ENCODE assay signal across 17 cellular contexts in the genomic region with DNA sequence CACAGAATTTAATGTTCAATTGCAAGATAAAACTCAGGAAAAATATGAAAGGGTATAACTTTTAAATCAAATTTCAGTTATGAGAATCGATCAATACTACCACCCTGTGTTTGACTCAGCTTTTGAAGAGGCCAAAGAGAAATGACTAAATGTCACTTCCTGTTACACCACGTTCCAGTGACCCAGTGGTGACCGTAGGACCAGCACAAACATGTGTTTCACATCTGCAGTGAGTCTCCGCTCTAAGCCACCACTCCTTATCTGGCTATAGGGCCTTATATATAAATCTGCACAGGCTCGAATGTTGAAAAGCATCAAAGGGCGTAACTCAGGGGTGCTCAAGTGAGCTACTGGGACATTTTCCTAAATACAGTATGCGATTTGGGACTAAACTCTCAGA.
"Had no signal": no experiment of that assay in that cellular context is flagged by ENCODE, and none has a peak within 500 bp of the region (broad histone marks: within the 10 kb centered on the region; RNA-seq: fewer than 3 reads in every experiment).

No MANE protein-coding gene starts in this region.

- H3K9me3 ChIP-seq: esophagus muscularis mucosa, heart left ventricle, left lung, pancreas, stomach, thoracic aorta had no signal

- H3K27ac Mint-ChIP-seq: activated naive CD8-positive, alpha-beta T cell; activated T-helper 2 cell treated with anti-CD3 and anti-CD28 coated beads, Interferon-gamma antibody, Interleukin-2, Interleukin-4, amounts not matched to agents 10 μg/mL and 5 μg/mL and 100 μg/mL, durations not matched to agents 14 hours and 24 hours and 36 hours had no signal

- H3K4me3 ChIP-seq: dorsolateral prefrontal cortex, esophagus muscularis mucosa, heart left ventricle, left lung, pancreas, stomach, thoracic aorta had no signal

- H3K9me3 Mint-ChIP-seq: activated T-helper 2 cell treated with anti-CD3 and anti-CD28 coated beads, Interferon-gamma antibody, Interleukin-2, Interleukin-4, amounts not matched to agents 10 μg/mL and 5 μg/mL and 100 μg/mL, durations not matched to agents 14 hours and 24 hours and 36 hours; nephron progenitor cell had no signal

- H3K27ac ChIP-seq: dorsolateral prefrontal cortex, esophagus muscularis mucosa, pancreas, stomach, thoracic aorta had no signal

- H3K4me1 ChIP-seq: esophagus muscularis mucosa, pancreas had no signal

- ATAC-seq: heart left ventricle, left lung, pancreas had no signal

- H3K4me3 Mint-ChIP-seq: activated naive CD8-positive, alpha-beta T cell; nephron progenitor cell had no signal

- H3K27me3 Mint-ChIP-seq: activated naive CD8-positive, alpha-beta T cell had no signal

- DNase-seq: activated CD4-positive, alpha-beta T cell treated with anti-CD3 and anti-CD28 coated beads for 1 hour; activated CD8-positive, alpha-beta memory T cell treated with anti-CD3 and anti-CD28 coated beads for 24 hours; anterior cingulate cortex; heart left ventricle; islet precursor cell; mesenchymal stem cell; nephron progenitor cell; stimulated activated CD4-positive, alpha-beta T cell treated with anti-CD3 and anti-CD28 coated beads, Interleukin-15, amount 100 ng/mL, for 24 hours; stimulated activated CD4-positive, alpha-beta T cell treated with anti-CD3 and anti-CD28 coated beads, Interleukin-4, amount 100 ng/mL, for 4 hours; stomach had no signal

- H3K27me3 ChIP-seq: dorsolateral prefrontal cortex, esophagus muscularis mucosa, heart left ventricle, left lung, pancreas, stomach had no signal
